ENCODE assay signal across 26 cellular contexts in the genomic region with DNA sequence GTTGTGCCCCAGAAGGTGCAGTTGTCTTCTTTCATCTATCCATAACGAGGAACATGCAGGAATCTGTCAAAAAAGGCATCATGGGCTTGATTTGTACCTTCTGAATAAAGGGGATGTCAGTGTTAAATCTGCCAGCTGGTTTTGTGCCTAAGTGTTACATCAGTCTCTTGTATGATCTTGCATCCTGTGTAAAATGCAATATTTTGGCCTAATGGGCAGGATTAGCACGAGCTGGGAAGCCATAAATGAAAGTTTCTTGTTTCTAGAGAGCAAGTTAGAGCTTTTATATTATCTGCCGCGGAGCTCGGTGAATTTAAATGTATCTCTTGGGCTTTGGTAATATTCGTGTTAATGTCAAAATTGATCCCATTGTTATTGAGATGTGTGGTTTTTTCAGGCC.
"Had no signal": no experiment of that assay in that cellular context is flagged by ENCODE, and none has a peak within 500 bp of the region (broad histone marks: within the 10 kb centered on the region; RNA-seq: fewer than 3 reads in every experiment).

No MANE protein-coding gene starts in this region.

- H3K9me3 ChIP-seq: gastrocnemius medialis, heart left ventricle had no signal

- DNase-seq: activated B cell treated with CpG ODN at 0.5 μM for 24 hours; activated CD4-positive, alpha-beta T cell treated with anti-CD3 and anti-CD28 coated beads for 48 hours; activated CD4-positive, alpha-beta T cell treated with anti-CD3 and anti-CD28 coated beads, Interleukin-2, amount 50 U/mL, for 1 hour; activated CD4-positive, alpha-beta T cell treated with anti-CD3 and anti-CD28 coated beads, Interleukin-2, amount 50 U/mL, for 48 hours; activated CD8-positive, alpha-beta memory T cell treated with anti-CD3 and anti-CD28 coated beads for 24 hours; activated CD8-positive, alpha-beta T cell treated with anti-CD3 and anti-CD28 coated beads for 36 hours; activated effector memory CD4-positive, alpha-beta T cell treated with Interleukin-2 at 50 U/mL for 16 hours; activated gamma-delta T cell treated with Interleukin-2 at 50 U/mL for 16 hours; activated naive CD4-positive, alpha-beta T cell treated with anti-CD3 and anti-CD28 coated beads, Interleukin-2, amount 50 U/mL, for 16 hours; activated naive CD4-positive, alpha-beta T cell treated with Interleukin-2 at 50 U/mL for 16 hours; activated T-cell treated with anti-CD3 and anti-CD28 coated beads, Interleukin-2, amount 50 U/mL, for 4 hours; amniotic stem cell; anterior cingulate cortex; brain microvascular endothelial cell; dorsolateral prefrontal cortex; effector memory CD4-positive, alpha-beta T cell; foreskin fibroblast; gastrocnemius medialis; glutamatergic neuron; heart left ventricle; T1000; WERI-Rb-1 had no signal

- H3K36me3 ChIP-seq: brain microvascular endothelial cell, gastrocnemius medialis, heart left ventricle, WERI-Rb-1 had no signal

- H3K27me3 ChIP-seq: brain microvascular endothelial cell had no signal

- H3K4me3 ChIP-seq: coronary artery, dorsolateral prefrontal cortex, gastrocnemius medialis, heart left ventricle had no signal

- H3K27ac ChIP-seq: brain microvascular endothelial cell, coronary artery, dorsolateral prefrontal cortex, gastrocnemius medialis, heart left ventricle, WERI-Rb-1 had no signal

- ATAC-seq: activated CD4-positive, CD25-positive, alpha-beta regulatory T cell treated with anti-CD3 and anti-CD28 coated beads, Interleukin-2, amount 50 U/mL, for 24 hours; activated CD8-positive, alpha-beta T cell treated with anti-CD3 and anti-CD28 coated beads for 36 hours; activated T-cell treated with anti-CD3 and anti-CD28 coated beads, Interleukin-2, amount 50 U/mL, for 4 hours; activated T-helper 17 cell treated with anti-CD3 and anti-CD28 coated beads, Interleukin-2, amount 50 U/mL, for 72 hours; esophagus mucosa; gastrocnemius medialis; heart left ventricle had no signal
